9 cellular contexts compared by ENCODE assay signal in the genomic region with DNA sequence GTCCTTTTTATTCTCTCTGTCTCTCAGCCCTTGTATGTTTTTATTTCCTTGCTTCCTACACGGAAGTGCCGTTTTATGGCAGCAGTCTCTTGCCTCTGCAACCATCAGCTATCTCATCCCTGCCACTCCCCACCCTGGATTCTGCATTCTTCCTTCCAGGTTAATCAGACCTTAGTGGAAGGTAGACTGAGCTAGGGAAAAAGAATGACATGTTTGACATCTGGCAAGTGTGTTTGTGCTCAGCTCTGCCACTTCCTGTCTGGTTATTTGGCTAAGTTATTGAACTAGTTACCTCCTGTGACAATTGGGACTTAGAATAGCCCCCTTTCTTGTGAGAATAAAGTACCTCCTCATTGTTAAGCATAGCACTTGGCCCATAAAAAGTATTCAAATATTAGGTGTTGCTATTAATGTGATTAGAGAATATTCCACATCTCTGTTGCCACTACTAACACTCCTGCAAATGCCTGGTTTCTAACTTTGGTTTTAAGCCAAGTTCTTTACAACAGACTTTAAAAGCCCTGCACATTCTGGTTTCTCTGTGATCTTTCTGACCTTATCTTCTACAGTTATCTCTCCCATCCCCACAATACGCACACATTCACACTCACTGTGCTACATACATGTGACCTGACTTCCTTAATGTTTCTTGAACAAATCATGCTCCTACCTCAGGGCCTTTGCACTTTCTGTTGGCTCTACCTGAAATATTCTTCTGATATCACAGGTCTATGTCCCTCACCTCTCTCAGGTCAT. TPM values are rescaled to one million over a fixed set of nuclear protein-coding genes. Genes with fewer than 3 reads are reported as not detected.
DNase-seq lines count a peak whose midpoint lies in the region; ATAC-seq and TF ChIP-seq lines count a peak whose summit lies in the region.
"Had no signal": no experiment of that assay in that cellular context is flagged by ENCODE, and none has a peak within 500 bp of the region (broad histone marks: within the 10 kb centered on the region; RNA-seq: fewer than 3 reads in every experiment).

No MANE protein-coding gene starts in this region.

- H2BK12ac ChIP-seq in neuronal stem cell (ENCODE audit: low read length), result no peak overlapping the region

- no peak overlapping the region for H3K27ac ChIP-seq in neuronal stem cell (replicated peaks; ENCODE audit: low read length)
- no peak overlapping the region for H3K27ac ChIP-seq in neural progenitor cell

- peak overlapping the region; percentile 98 for H3K27ac Mint-ChIP-seq in activated T-helper 2 cell treated with anti-CD3 and anti-CD28 coated beads, Interferon-gamma antibody, Interleukin-2, Interleukin-4, amounts not matched to agents 10 μg/mL and 5 μg/mL and 100 μg/mL, durations not matched to agents 14 hours and 24 hours and 36 hours
- no peak overlapping the region for H3K27ac Mint-ChIP-seq in neural progenitor cell

- no peaks in the 10 kb centered on the region for H3K36me3 Mint-ChIP-seq in activated T-helper 2 cell treated with anti-CD3 and anti-CD28 coated beads, Interferon-gamma antibody, Interleukin-2, Interleukin-4, amounts not matched to agents 10 μg/mL and 5 μg/mL and 100 μg/mL, durations not matched to agents 14 hours and 24 hours and 36 hours (ENCODE audit: low read depth)
- H3K36me3 Mint-ChIP-seq in neural progenitor cell, result no peaks in the 10 kb centered on the region

- no peak overlapping the region for H3K4ac ChIP-seq in neuronal stem cell (ENCODE audit: low read length)

- no peak overlapping the region for H3K4me3 ChIP-seq in neuronal stem cell (ENCODE audit: low read length in 2 of 2)
- no peak overlapping the region for H3K4me3 ChIP-seq in neural progenitor cell

- H3K27me3 ChIP-seq in neuronal stem cell (ENCODE audit: control insufficient read depth in 3 of 3, insufficient read depth in 3 of 3, low read depth in 1 of 3, low read length in 3 of 3) (no peaks in the 10 kb centered on the region), neural progenitor cell (no peaks in the 10 kb centered on the region)

- no peaks in the 10 kb centered on the region for H3K79me2 ChIP-seq in neural progenitor cell (ENCODE audit: low read depth)

- H3K18ac ChIP-seq in neuronal stem cell (ENCODE audit: low read length), result no peak overlapping the region

- H3K9me3 ChIP-seq in neuronal stem cell (replicated peaks in 1 of 2; ENCODE audit: control insufficient read depth in 2 of 2, insufficient read depth in 1 of 2, low read depth in 1 of 2, low read length in 2 of 2) (no peaks in the 10 kb centered on the region), neural progenitor cell (ENCODE audit: low read depth) (no peaks in the 10 kb centered on the region)

- no peak overlapping the region for H2AK5ac ChIP-seq in neuronal stem cell (ENCODE audit: low read depth, low read length)

- ATAC-seq in HG02943 (IDR thresholded peaks at IDR 0.05; ENCODE audit: low read depth, unreplicated experiment), result peak; percentile 46

- no peaks in the 10 kb centered on the region for H3K79me1 ChIP-seq in neuronal stem cell (ENCODE audit: low read depth, low read length)

- no peaks in the 10 kb centered on the region for H4K20me1 ChIP-seq in neural progenitor cell (ENCODE audit: low read depth)

- peak overlapping the region; percentile 6 for H2AFZ ChIP-seq in neuronal stem cell (ENCODE audit: low read length)
- H2AFZ ChIP-seq in neural progenitor cell (replicated peaks), result no peak overlapping the region

- H3K9me3 Mint-ChIP-seq in activated T-helper 2 cell treated with anti-CD3 and anti-CD28 coated beads, Interferon-gamma antibody, Interleukin-2, Interleukin-4, amounts not matched to agents 10 μg/mL and 5 μg/mL and 100 μg/mL, durations not matched to agents 14 hours and 24 hours and 36 hours, result peaks cover 4% of the 10 kb centered on the region
- H3K9me3 Mint-ChIP-seq in neural progenitor cell, result no peaks in the 10 kb centered on the region

- H3K36me3 ChIP-seq in neuronal stem cell (replicated peaks in 1 of 2; ENCODE audit: control insufficient read depth in 2 of 2, insufficient read depth in 2 of 2, low read length in 2 of 2) (no peaks in the 10 kb centered on the region), neural progenitor cell (no peaks in the 10 kb centered on the region)

- no peaks in the 10 kb centered on the region for H3K27me3 Mint-ChIP-seq in activated T-helper 2 cell treated with anti-CD3 and anti-CD28 coated beads, Interferon-gamma antibody, Interleukin-2, Interleukin-4, amounts not matched to agents 10 μg/mL and 5 μg/mL and 100 μg/mL, durations not matched to agents 14 hours and 24 hours and 36 hours (ENCODE audit: low read depth)
- peaks cover 2% of the 10 kb centered on the region for H3K27me3 Mint-ChIP-seq in neural progenitor cell (ENCODE audit: insufficient read depth, low read depth)

- peak; percentile 38 for DNase-seq in NCI-H748 (lab: John Stamatoyannopoulos, UW; ENCODE audit: unreplicated experiment)
- no peak for DNase-seq in NCI-H748 treated with DMSO at 0.1 percent for 48 hours (lab: John Stamatoyannopoulos, UW)
- DNase-seq in activated T-helper 2 cell treated with anti-CD3 and anti-CD28 coated beads, Interferon-gamma antibody, Interleukin-2, Interleukin-4, amounts not matched to agents 10 μg/mL and 5 μg/mL and 100 μg/mL, durations not matched to agents 14 hours and 24 hours and 36 hours (ENCODE audit: low spot score), result no peak
- DNase-seq in neuronal stem cell (ENCODE audit: low spot score), result no peak
- no peak for DNase-seq in neural progenitor cell (ENCODE audit: low spot score)
- DNase-seq in NCI-H2227 treated with DMSO at 0.1 percent for 48 hours (lab: John Stamatoyannopoulos, UW), result no peak
- DNase-seq in AG08395 (ENCODE audit: low spot score), result no peak
- DNase-seq: left cardiac atrium had no signal

- H3F3A ChIP-seq in neural progenitor cell (ENCODE audit: low read depth), result no peaks in the 10 kb centered on the region

- H2BK120ac ChIP-seq in neuronal stem cell (ENCODE audit: low read depth, low read length), result no peak overlapping the region

- intact Hi-C loops in activated T-helper 2 cell treated with anti-CD3 and anti-CD28 coated beads, Interferon-gamma antibody, Interleukin-2, Interleukin-4, amounts not matched to agents 10 μg/mL and 5 μg/mL and 100 μg/mL, durations not matched to agents 14 hours and 24 hours and 36 hours (cut with micrococcal nuclease), result no loop called here

- no CpG with 5 or more reads among the region's 3 CpGs for WGBS in neuronal stem cell (ENCODE audit: extremely low coverage in 2 of 2, insufficient read length in 2 of 2, insufficient replicate concordance in 1 of 2), 2 donors

- no peak overlapping the region for H3K4me2 ChIP-seq in neuronal stem cell (ENCODE audit: insufficient read depth, low read length, poor library complexity, severe bottlenecking)
- no peak overlapping the region for H3K4me2 ChIP-seq in neural progenitor cell

- TF ChIP-seq CTCF in neural progenitor cell (IDR thresholded peaks at IDR 0.05), result no peak

- no peak overlapping the region for H4K8ac ChIP-seq in neuronal stem cell (ENCODE audit: low read depth, low read length)

- H3K4me1 Mint-ChIP-seq in activated T-helper 2 cell treated with anti-CD3 and anti-CD28 coated beads, Interferon-gamma antibody, Interleukin-2, Interleukin-4, amounts not matched to agents 10 μg/mL and 5 μg/mL and 100 μg/mL, durations not matched to agents 14 hours and 24 hours and 36 hours (ENCODE audit: low read depth), result peaks cover 54% of the 10 kb centered on the region
- H3K4me1 Mint-ChIP-seq in neural progenitor cell, result peaks cover 17% of the 10 kb centered on the region

- H3K9ac ChIP-seq in neuronal stem cell (ENCODE audit: low read depth, low read length, poor library complexity), result no peak overlapping the region
- H3K9ac ChIP-seq in neural progenitor cell, result no peak overlapping the region

- H3K4me1 ChIP-seq in neuronal stem cell (ENCODE audit: control insufficient read depth in 2 of 2, insufficient read depth in 1 of 2, low read depth in 1 of 2, low read length in 2 of 2), result peaks cover 0 to 5% of the 10 kb centered on the region in 2 donors
- H3K4me1 ChIP-seq in neural progenitor cell, result no peaks in the 10 kb centered on the region

- H4K91ac ChIP-seq in neuronal stem cell (ENCODE audit: low read depth, low read length, poor library complexity), result peak overlapping the region; percentile 3

- no peak overlapping the region for H3K14ac ChIP-seq in neuronal stem cell (ENCODE audit: low read length)

- peak overlapping the region; percentile 80 for H3K4me3 Mint-ChIP-seq in activated T-helper 2 cell treated with anti-CD3 and anti-CD28 coated beads, Interferon-gamma antibody, Interleukin-2, Interleukin-4, amounts not matched to agents 10 μg/mL and 5 μg/mL and 100 μg/mL, durations not matched to agents 14 hours and 24 hours and 36 hours (ENCODE audit: low read depth)
- no peak overlapping the region for H3K4me3 Mint-ChIP-seq in neural progenitor cell

- no peak overlapping the region for H3K23ac ChIP-seq in neuronal stem cell (ENCODE audit: low read depth, low read length, poor library complexity)

- no peak overlapping the region for H2BK15ac ChIP-seq in neuronal stem cell (ENCODE audit: low read length)

- no peak overlapping the region for H2BK5ac ChIP-seq in neuronal stem cell (ENCODE audit: low read length)

RNA-seq across cellular contexts. Expression of gene MAPRE2, which starts 10.8 kb away (rescaled TPM):
- total RNA-seq in activated T-helper 2 cell treated with anti-CD3 and anti-CD28 coated beads, Interferon-gamma antibody, Interleukin-2, Interleukin-4, amounts not matched to agents 10 μg/mL and 5 μg/mL and 100 μg/mL, durations not matched to agents 14 hours and 24 hours and 36 hours, result 42.7 and 44.6 TPM in 2 replicates
- 28.2 TPM for polyA plus RNA-seq in neuronal stem cell (2013, experiment 1 of 2)
- polyA plus RNA-seq in neuronal stem cell (2013, experiment 2 of 2), result 29.4 TPM
- total RNA-seq in neural progenitor cell (ENCODE audit: low replicate concordance), result 28.9 and 34.6 TPM in 2 replicates
